ENCODE assay signal across 1 cellular context in genomic region chr19:6737873-6738725, GRCh38.
TF ChIP-seq lines count a peak whose summit lies in the region.

No MANE protein-coding gene starts in this region.

TF ChIP-seq in K562, 482 proteins besides CTCF, POLR2A, EP300 and RAD21 (continued from another document):
- TF ChIP-seq PURB (CRISPR knock-in tag; IDR thresholded peaks at IDR 0.05; ENCODE audit: low read depth) = no peak
- TF ChIP-seq ARHGAP35 (IDR thresholded peaks at IDR 0.05; ENCODE audit: partially characterized antibody) = no peak
- TF ChIP-seq NONO (IDR thresholded peaks at IDR 0.05; ENCODE audit: low read depth in 2 of 2, low read length in 1 of 2) = no peak
- no peak for TF ChIP-seq ZBTB49 (CRISPR knock-in tag; IDR thresholded peaks at IDR 0.05; ENCODE audit: borderline replicate concordance)
- no peak for TF ChIP-seq KAT7 (CRISPR knock-in tag; IDR thresholded peaks at IDR 0.05; ENCODE audit: borderline replicate concordance)
- no peak for TF ChIP-seq SIRT6 (IDR thresholded peaks at IDR 0.05; ENCODE audit: low read depth, low read length)
- no peak for TF ChIP-seq THRA (IDR thresholded peaks at IDR 0.05)
- TF ChIP-seq CSDE1 (IDR thresholded peaks at IDR 0.05) = no peak
- TF ChIP-seq MEF2D (tag; conservative IDR thresholded peaks at IDR 0.05; ENCODE audit: low read depth) = no peak; the same call in none of the 2 replicates
- TF ChIP-seq ZFP91 (CRISPR knock-in tag; IDR thresholded peaks at IDR 0.05) = peak; percentile 45; the same call in 1 of the 2 replicates
- TF ChIP-seq ZNF436 (CRISPR knock-in tag; IDR thresholded peaks at IDR 0.05) = no peak
- TF ChIP-seq CEBPG (CRISPR knock-in tag; IDR thresholded peaks at IDR 0.05) = peak; percentile 77
- TF ChIP-seq CEBPG (tag; conservative IDR thresholded peaks at IDR 0.05 in 1 of 2, IDR thresholded peaks at IDR 0.05 in 1 of 2) = peak; percentile 61 to 88
- TF ChIP-seq HDAC2 (IDR thresholded peaks at IDR 0.05) = no peak
- TF ChIP-seq OTX1 (CRISPR knock-in tag; IDR thresholded peaks at IDR 0.05) = no peak
- no peak for TF ChIP-seq TBL1XR1 (IDR thresholded peaks at IDR 0.05; ENCODE audit: low read length in 2 of 2)
- no peak for TF ChIP-seq JUN (IDR thresholded peaks at IDR 0.05; ENCODE audit: borderline replicate concordance, low read depth, low read length)
- no peak for TF ChIP-seq JUN (CRISPR knock-in tag; IDR thresholded peaks at IDR 0.05; ENCODE audit: borderline replicate concordance)
- TF ChIP-seq BRF2 (IDR thresholded peaks at IDR 0.05; ENCODE audit: borderline replicate concordance, insufficient read depth, insufficient read length) = no peak
- TF ChIP-seq MCM3 (IDR thresholded peaks at IDR 0.05) = no peak
- TF ChIP-seq MAFG (tag; conservative IDR thresholded peaks at IDR 0.05) = no peak
- 0 out of 2 replicates have a peak, but pooled peaks have one; percentile 27 for TF ChIP-seq ZBTB43 (CRISPR knock-in tag; IDR thresholded peaks at IDR 0.05)
- no peak for TF ChIP-seq ATF6 (CRISPR knock-in tag; IDR thresholded peaks at IDR 0.05)
- no peak for TF ChIP-seq TRIM28 (IDR thresholded peaks at IDR 0.05)
- TF ChIP-seq ZBTB5 (IDR thresholded peaks at IDR 0.05) = no peak
- no peak; the same call in 1 of the 2 replicates for TF ChIP-seq ZNF165 (CRISPR knock-in tag; IDR thresholded peaks at IDR 0.05; ENCODE audit: borderline replicate concordance)
- TF ChIP-seq PRDM10 (IDR thresholded peaks at IDR 0.05; ENCODE audit: partially characterized antibody) = no peak
- no peak for TF ChIP-seq RBBP5 (IDR thresholded peaks at IDR 0.05; ENCODE audit: borderline replicate concordance, insufficient read depth, low read length, poor library complexity, severe bottlenecking)
- 0 out of 4 replicates have a peak, but pooled peaks of 1 of the 2 experiments have one; percentile 22 for TF ChIP-seq ZNF318 (IDR thresholded peaks at IDR 0.05; ENCODE audit: borderline replicate concordance in 1 of 2, low read depth in 1 of 2)
